29 cellular contexts compared by ENCODE assay signal in genomic region chr1:44537538-44537937, GRCh38.
"Had no signal": no experiment of that assay in that cellular context is flagged by ENCODE, and none has a peak within 500 bp of the region (broad histone marks: within the 10 kb centered on the region; RNA-seq: fewer than 3 reads in every experiment).

No MANE protein-coding gene starts in this region.

- H3K4me1 ChIP-seq: adrenal gland, breast epithelium had no signal

- H3K9me3 ChIP-seq: adrenal gland, breast epithelium had no signal

- ATAC-seq: activated CD4-positive, alpha-beta T cell treated with anti-CD3 and anti-CD28 coated beads for 36 hours; activated T-cell treated with anti-CD3 and anti-CD28 coated beads, Interleukin-2, amount 50 U/mL, for 72 hours; Panc1; Right ventricle myocardium inferior; T-cell had no signal

- H3K27me3 ChIP-seq: adrenal gland, breast epithelium had no signal

- DNase-seq: activated CD4-positive, alpha-beta memory T cell treated with anti-CD3 and anti-CD28 coated beads, Interleukin-2, amount 10 ng/mL, durations not matched to agents 7 days and 5 days; activated CD4-positive, alpha-beta T cell treated with anti-CD3 and anti-CD28 coated beads for 36 hours; activated CD4-positive, alpha-beta T cell treated with anti-CD3 and anti-CD28 coated beads, Interleukin-2, amount 50 U/mL, for 1 hour; activated naive CD4-positive, alpha-beta T cell treated with anti-CD3 and anti-CD28 coated beads, Interleukin-2, amount 50 U/mL, for 16 hours; activated naive CD8-positive, alpha-beta T cell treated with anti-CD3 and anti-CD28 coated beads, Interleukin-2, amount 10 ng/mL, durations not matched to agents 7 days and 5 days; activated T-cell treated with anti-CD3 and anti-CD28 coated beads for 4 hours; activated T-cell treated with anti-CD3 and anti-CD28 coated beads, Interleukin-2, amount 50 U/mL, for 72 hours; adrenal gland; aorta; central memory CD4-positive, alpha-beta T cell; Karpas-422; MM.1S; NCI-H1105; NCI-H1436; NCI-H1694 treated with DMSO at 0.1 percent for 48 hours; NCI-H2029 treated with DMSO at 0.1 percent for 48 hours; NCI-H345; NCI-H510A; NCI-H82; OCI-M1; RPMI8226; T-cell; T-helper 2 cell; T1000 had no signal

- H3K27ac ChIP-seq: adrenal gland, breast epithelium, SK-N-MC, VCaP had no signal

- H3K4me3 ChIP-seq: adrenal gland, breast epithelium, SK-N-MC had no signal

- H3K36me3 ChIP-seq: adrenal gland, breast epithelium had no signal
